Comparison of ENCODE assay signal across 13 cellular contexts in the genomic region with DNA sequence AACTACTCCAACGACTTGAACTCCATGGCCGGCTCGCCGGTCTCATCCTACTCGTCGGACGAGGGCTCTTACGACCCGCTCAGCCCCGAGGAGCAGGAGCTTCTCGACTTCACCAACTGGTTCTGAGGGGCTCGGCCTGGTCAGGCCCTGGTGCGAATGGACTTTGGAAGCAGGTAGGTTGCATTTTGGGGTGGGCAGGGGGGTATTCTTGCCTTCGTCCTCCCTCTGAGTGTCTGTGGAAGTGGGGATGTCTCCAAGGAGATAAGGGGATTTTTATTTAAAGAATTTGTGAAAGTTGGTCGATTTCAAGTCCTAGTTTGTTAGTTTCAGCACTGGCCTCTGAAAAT. TPM values are rescaled to one million over a fixed set of nuclear protein-coding genes. Genes with fewer than 3 reads are reported as not detected.
DNase-seq lines count a peak whose midpoint lies in the region; ATAC-seq and TF ChIP-seq lines count a peak whose summit lies in the region.
"Had no signal": no experiment of that assay in that cellular context is flagged by ENCODE, and none has a peak within 500 bp of the region (broad histone marks: within the 10 kb centered on the region; RNA-seq: fewer than 3 reads in every experiment).

No MANE protein-coding gene starts in this region.

- POLR2A ChIA-PET in SK-N-SH (lab: Yijun Ruan, JAX): no interaction called here

- H4K20me1 ChIP-seq in SK-N-SH (ENCODE audit: insufficient read depth): no peaks in the 10 kb centered on the region

- TF ChIP-seq CTCF in SK-N-SH (IDR thresholded peaks at IDR 0.05) (no peak), glutamatergic neuron (IDR thresholded peaks at IDR 0.05; ENCODE audit: partially characterized antibody, unreplicated experiment) (no peak)

- H3K4me3 ChIP-seq in SK-N-SH (ENCODE audit: low read depth in 2 of 2, low read length in 1 of 2): peak overlapping the region in 1 of 2 experiments; percentile 40; a peak in 2 of 4 replicates
- peak overlapping the region; percentile 45 for H3K4me3 ChIP-seq in NT2/D1 (ENCODE audit: insufficient read length, low read depth)
- H3K4me3 ChIP-seq in skeletal muscle tissue (ENCODE audit: low read length in 3 of 3): peak overlapping the region; percentile 11 to 51 (median 29)

- no peak for DNase-seq in SK-N-SH
- DNase-seq in NT2/D1 (ENCODE audit: low read depth, low spot score): no peak
- DNase-seq in glutamatergic neuron: no peak
- no peak for DNase-seq in NCI-H2081 (lab: John Stamatoyannopoulos, UW)
- DNase-seq in NCI-H1105 treated with DMSO at 0.1 percent for 48 hours (lab: John Stamatoyannopoulos, UW): no peak
- no peak for DNase-seq in stimulated activated CD4-positive, alpha-beta T cell treated with anti-CD3 and anti-CD28 coated beads, Interleukin-1b, Interleukin-23, amount 100 ng/mL, for 48 hours
- DNase-seq: NCI-H2081 treated with DMSO at 0.1 percent for 48 hours, SIG-M5 had no signal

- ATAC-seq in SK-N-SH treated with all-trans-retinoic acid at 6 μM for 48 hours: no peak

- H3K4me1 ChIP-seq in SK-N-SH (ENCODE audit: control insufficient read depth in 1 of 2, insufficient read depth in 2 of 2, low read depth in 1 of 2, low read length in 1 of 2) (peaks cover 0 to 2% of the 10 kb centered on the region in 2 experiments; a peak in 1 of 4 replicates), NT2/D1 (ENCODE audit: insufficient read depth, insufficient read length) (peaks cover 4% of the 10 kb centered on the region), skeletal muscle tissue (ENCODE audit: control insufficient read depth in 3 of 3, insufficient read depth in 3 of 3, low read length in 3 of 3) (peaks cover 4 to 15% (median 11%) of the 10 kb centered on the region in 3 donors)

- CTCF ChIA-PET in SK-N-SH (lab: Yijun Ruan, JAX): interaction anchor here (1.1 to 3.4 kb wide), 2 partner anchors 10 kb away, joined by 3 to 10 read pairs; no protein-coding TSS in a partner anchor

- peaks cover 15% of the 10 kb centered on the region for H3K9me3 Mint-ChIP-seq in glutamatergic neuron (ENCODE audit: unreplicated experiment)
- H3K9me3 Mint-ChIP-seq: dendritic cell treated with granulocyte-macrophage colony-stimulating factor and Interleukin-4, amounts not matched to agents 40 ng/mL and 50 ng/mL, for 4 days had no signal

- H3K9me3 ChIP-seq in SK-N-SH (no peaks in the 10 kb centered on the region), NT2/D1 (ENCODE audit: insufficient read depth, low read length) (peaks cover 7% of the 10 kb centered on the region), skeletal muscle tissue (ENCODE audit: control insufficient read depth in 3 of 3, low read length in 3 of 3) (peaks cover 2 to 9% (median 3%) of the 10 kb centered on the region in 3 donors)

- peak overlapping the region; percentile 78 for H3K4me3 Mint-ChIP-seq in glutamatergic neuron (ENCODE audit: unreplicated experiment)

- WGBS in SK-N-SH (ENCODE audit: low lambda C conversion rate): 32% methylated on average over 9 of the region's 15 CpGs

- H3K9ac ChIP-seq in SK-N-SH (no peak overlapping the region), NT2/D1 (ENCODE audit: insufficient read length, low read depth) (peak overlapping the region; percentile 2), skeletal muscle tissue (ENCODE audit: low read depth in 1 of 3, low read length in 3 of 3) (no peak overlapping the region)

- peaks cover 45% of the 10 kb centered on the region for H3K27me3 Mint-ChIP-seq in glutamatergic neuron (ENCODE audit: unreplicated experiment)

- peaks cover 2% of the 10 kb centered on the region for H3K36me3 Mint-ChIP-seq in glutamatergic neuron (ENCODE audit: unreplicated experiment)

- H3K79me2 ChIP-seq in SK-N-SH (ENCODE audit: insufficient read depth): no peaks in the 10 kb centered on the region

- no peaks in the 10 kb centered on the region for H3K9me2 ChIP-seq in SK-N-SH

- peak overlapping the region; percentile 68; the same call in 1 of the 2 replicates for H3K4me2 ChIP-seq in SK-N-SH

- H3K27me3 ChIP-seq in SK-N-SH (ENCODE audit: insufficient read depth) (no peaks in the 10 kb centered on the region; the same call in 1 of the 2 replicates), NT2/D1 (ENCODE audit: insufficient read depth, insufficient read length) (peaks cover 96% of the 10 kb centered on the region), skeletal muscle tissue (ENCODE audit: control insufficient read depth in 3 of 3, insufficient read depth in 3 of 3, low read length in 3 of 3) (peaks cover 74 to 84% (median 78%) of the 10 kb centered on the region in 3 donors)

- H3F3A ChIP-seq in SK-N-SH (replicated peaks; ENCODE audit: insufficient read depth): no peaks in the 10 kb centered on the region

- H3K27ac ChIP-seq in SK-N-SH (ENCODE audit: low read depth in 2 of 2, low read length in 1 of 2) (peak overlapping the region in 1 of 2 experiments; percentile 86; a peak in 1 of 4 replicates), skeletal muscle tissue (ENCODE audit: low read depth, low read length) (no peak overlapping the region)

- no peak for TF ChIP-seq EP300 in SK-N-SH (IDR thresholded peaks at IDR 0.05; ENCODE audit: borderline replicate concordance in 1 of 2, low read depth in 1 of 2, low read length in 1 of 2)

- H2AFZ ChIP-seq in SK-N-SH (ENCODE audit: low read depth): no peak overlapping the region

- peaks cover 10% of the 10 kb centered on the region for H3K4me1 Mint-ChIP-seq in glutamatergic neuron (ENCODE audit: low read depth, unreplicated experiment)

- H3K36me3 ChIP-seq in SK-N-SH (replicated peaks in 1 of 2; ENCODE audit: control insufficient read depth in 1 of 2, insufficient read depth in 2 of 2, low read length in 1 of 2) (no peaks in the 10 kb centered on the region), NT2/D1 (ENCODE audit: insufficient read depth, insufficient read length, low read length) (no peaks in the 10 kb centered on the region), skeletal muscle tissue (ENCODE audit: control insufficient read depth in 3 of 3, insufficient read depth in 3 of 3, low read length in 3 of 3) (no peaks in the 10 kb centered on the region)

- peak overlapping the region; percentile 13 for H3K27ac Mint-ChIP-seq in glutamatergic neuron (ENCODE audit: unreplicated experiment)
- H3K27ac Mint-ChIP-seq: dendritic cell treated with granulocyte-macrophage colony-stimulating factor and Interleukin-4, amounts not matched to agents 40 ng/mL and 50 ng/mL, for 4 days had no signal

- no peak for TF ChIP-seq RAD21 in SK-N-SH (IDR thresholded peaks at IDR 0.05; ENCODE audit: low read length)

TF ChIP-seq in SK-N-SH, 30 proteins besides CTCF, POLR2A, EP300 and RAD21 (continues in another document):
- TF ChIP-seq, protein P1, sequence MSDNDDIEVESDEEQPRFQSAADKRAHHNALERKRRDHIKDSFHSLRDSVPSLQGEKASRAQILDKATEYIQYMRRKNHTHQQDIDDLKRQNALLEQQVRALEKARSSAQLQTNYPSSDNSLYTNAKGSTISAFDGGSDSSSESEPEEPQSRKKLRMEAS (IDR thresholded peaks at IDR 0.05; ENCODE audit: low read depth): no peak
- TF ChIP-seq TCF12 (IDR thresholded peaks at IDR 0.05) (no peak), SIN3A (IDR thresholded peaks at IDR 0.05; ENCODE audit: borderline replicate concordance, low read depth, low read length) (no peak), TEAD4 (IDR thresholded peaks at IDR 0.05; ENCODE audit: borderline replicate concordance, insufficient read depth) (no peak), ELF1 (IDR thresholded peaks at IDR 0.05) (no peak), JUND (IDR thresholded peaks at IDR 0.05) (no peak), TAF1 (IDR thresholded peaks at IDR 0.05; ENCODE audit: borderline replicate concordance, low read depth, low read length) (no peak)
- TF ChIP-seq, protein P2, sequence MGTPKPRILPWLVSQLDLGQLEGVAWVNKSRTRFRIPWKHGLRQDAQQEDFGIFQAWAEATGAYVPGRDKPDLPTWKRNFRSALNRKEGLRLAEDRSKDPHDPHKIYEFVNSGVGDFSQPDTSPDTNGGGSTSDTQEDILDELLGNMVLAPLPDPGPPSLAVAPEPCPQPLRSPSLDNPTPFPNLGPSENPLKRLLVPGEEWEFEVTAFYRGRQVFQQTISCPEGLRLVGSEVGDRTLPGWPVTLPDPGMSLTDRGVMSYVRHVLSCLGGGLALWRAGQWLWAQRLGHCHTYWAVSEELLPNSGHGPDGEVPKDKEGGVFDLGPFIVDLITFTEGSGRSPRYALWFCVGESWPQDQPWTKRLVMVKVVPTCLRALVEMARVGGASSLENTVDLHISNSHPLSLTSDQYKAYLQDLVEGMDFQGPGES (IDR thresholded peaks at IDR 0.05; ENCODE audit: low read depth, low read length): no peak

TF ChIP-seq in SK-N-SH treated with all-trans-retinoic acid at 6 μM for 48 hours, 23 proteins besides CTCF, POLR2A, EP300 and RAD21 (continues in another document):
- TF ChIP-seq PPARA (CRISPR knock-in tag; IDR thresholded peaks at IDR 0.05; ENCODE audit: borderline replicate concordance): no peak
- no peak for TF ChIP-seq TCF4 (CRISPR knock-in tag; IDR thresholded peaks at IDR 0.05; ENCODE audit: borderline replicate concordance)
- TF ChIP-seq, protein P3, sequence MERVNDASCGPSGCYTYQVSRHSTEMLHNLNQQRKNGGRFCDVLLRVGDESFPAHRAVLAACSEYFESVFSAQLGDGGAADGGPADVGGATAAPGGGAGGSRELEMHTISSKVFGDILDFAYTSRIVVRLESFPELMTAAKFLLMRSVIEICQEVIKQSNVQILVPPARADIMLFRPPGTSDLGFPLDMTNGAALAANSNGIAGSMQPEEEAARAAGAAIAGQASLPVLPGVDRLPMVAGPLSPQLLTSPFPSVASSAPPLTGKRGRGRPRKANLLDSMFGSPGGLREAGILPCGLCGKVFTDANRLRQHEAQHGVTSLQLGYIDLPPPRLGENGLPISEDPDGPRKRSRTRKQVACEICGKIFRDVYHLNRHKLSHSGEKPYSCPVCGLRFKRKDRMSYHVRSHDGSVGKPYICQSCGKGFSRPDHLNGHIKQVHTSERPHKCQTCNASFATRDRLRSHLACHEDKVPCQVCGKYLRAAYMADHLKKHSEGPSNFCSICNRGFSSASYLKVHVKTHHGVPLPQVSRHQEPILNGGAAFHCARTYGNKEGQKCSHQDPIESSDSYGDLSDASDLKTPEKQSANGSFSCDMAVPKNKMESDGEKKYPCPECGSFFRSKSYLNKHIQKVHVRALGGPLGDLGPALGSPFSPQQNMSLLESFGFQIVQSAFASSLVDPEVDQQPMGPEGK (CRISPR knock-in tag; IDR thresholded peaks at IDR 0.05; ENCODE audit: borderline replicate concordance): no peak
- no peak for TF ChIP-seq BACH2 (CRISPR knock-in tag; IDR thresholded peaks at IDR 0.05; ENCODE audit: borderline replicate concordance)
- TF ChIP-seq SNAI2 (CRISPR knock-in tag; IDR thresholded peaks at IDR 0.05): no peak

RNA-seq across cellular contexts. Expression of a gene that starts 1.3 kb away (rescaled TPM):
- polyA plus RNA-seq in SK-N-SH (2012; rRNA removed): 0.21 and 0.28 TPM in 2 replicates
- polyA plus RNA-seq in SK-N-SH (2012; cell fraction: cytosol; rRNA removed): 0.33 and 0.66 TPM in 2 replicates
- polyA plus RNA-seq in SK-N-SH (2012; cell fraction: nucleus; rRNA removed): 0.92 and 1.1 TPM in 2 replicates
- total RNA-seq in glutamatergic neuron (ENCODE audit: unreplicated experiment) (not detected), skeletal muscle tissue (not detected)
- total RNA-seq: A172, ureter had no signal

RNA-seq across cellular contexts. Expression of a gene that starts 41.8 kb away (rescaled TPM):
- polyA plus RNA-seq in SK-N-SH (2012; rRNA removed): not detected in 2 replicates
- polyA plus RNA-seq in SK-N-SH (2012; cell fraction: cytosol; rRNA removed): not detected in 2 replicates
- 0.04 TPM in 1 of 2 replicates, not detected in the other for polyA plus RNA-seq in SK-N-SH (2012; cell fraction: nucleus; rRNA removed)
- total RNA-seq in glutamatergic neuron (ENCODE audit: unreplicated experiment) (not detected), skeletal muscle tissue (not detected)
- total RNA-seq: A172 had no signal
